In genomic region chrX:31367816-31368215, GRCh38 we compare ENCODE assay signal across 21 cellular contexts.
"Had no signal": no experiment of that assay in that cellular context is flagged by ENCODE, and none has a peak within 500 bp of the region (broad histone marks: within the 10 kb centered on the region; RNA-seq: fewer than 3 reads in every experiment).

No MANE protein-coding gene starts in this region.

- H3K27me3 ChIP-seq: colonic mucosa, esophagus muscularis mucosa, gastrocnemius medialis, heart right ventricle, left lung had no signal

- H3K4me3 ChIP-seq: colonic mucosa, esophagus muscularis mucosa, gastrocnemius medialis, heart right ventricle, left lung, lower lobe of right lung had no signal

- ATAC-seq: effector memory CD8-positive, alpha-beta T cell; gastrocnemius medialis; heart right ventricle; left cardiac atrium; left lung; left ventricle myocardium superior; lower lobe of right lung; naive thymus-derived CD4-positive, alpha-beta T cell had no signal

- H3K36me3 ChIP-seq: colonic mucosa, esophagus muscularis mucosa, gastrocnemius medialis, heart right ventricle, left lung, lower lobe of right lung had no signal

- H3K27ac ChIP-seq: colonic mucosa, esophagus muscularis mucosa, gastrocnemius medialis, heart right ventricle, left lung, lower lobe of right lung had no signal

- H3K4me3 Mint-ChIP-seq: dendritic cell treated with granulocyte-macrophage colony-stimulating factor and Interleukin-4, amounts not matched to agents 40 ng/mL and 50 ng/mL, for 4 days; effector memory CD8-positive, alpha-beta T cell; endodermal cell; memory B cell; naive thymus-derived CD4-positive, alpha-beta T cell had no signal

- H3K9me3 ChIP-seq: colonic mucosa, esophagus muscularis mucosa, gastrocnemius medialis, heart right ventricle, left lung, lower lobe of right lung had no signal

- DNase-seq: colonic mucosa; cortex of kidney; effector CD8-positive, alpha-beta T cell; effector memory CD8-positive, alpha-beta T cell; endodermal cell; foreskin melanocyte; gastrocnemius medialis; glutamatergic neuron; head of caudate nucleus; heart right ventricle; hippocampal formation; left cardiac atrium; left lung; left ventricle myocardium superior; lower lobe of right lung; mesendoderm; midbrain; naive thymus-derived CD4-positive, alpha-beta T cell had no signal

- H3K27me3 Mint-ChIP-seq: dendritic cell treated with granulocyte-macrophage colony-stimulating factor and Interleukin-4, amounts not matched to agents 40 ng/mL and 50 ng/mL, for 4 days; effector memory CD8-positive, alpha-beta T cell; memory B cell had no signal

- H3K36me3 Mint-ChIP-seq: memory B cell; naive thymus-derived CD4-positive, alpha-beta T cell had no signal

- H3K4me1 Mint-ChIP-seq: memory B cell; naive thymus-derived CD4-positive, alpha-beta T cell had no signal

- H3K9me3 Mint-ChIP-seq: dendritic cell treated with granulocyte-macrophage colony-stimulating factor and Interleukin-4, amounts not matched to agents 40 ng/mL and 50 ng/mL, for 4 days; effector memory CD8-positive, alpha-beta T cell; memory B cell had no signal

- H3K4me1 ChIP-seq: colonic mucosa, esophagus muscularis mucosa, gastrocnemius medialis, left lung, lower lobe of right lung had no signal

- H3K27ac Mint-ChIP-seq: dendritic cell treated with granulocyte-macrophage colony-stimulating factor and Interleukin-4, amounts not matched to agents 40 ng/mL and 50 ng/mL, for 4 days; effector memory CD8-positive, alpha-beta T cell; endodermal cell; memory B cell; naive thymus-derived CD4-positive, alpha-beta T cell had no signal
